Comparison of ENCODE assay signal across 10 cellular contexts in genomic region chr18:34866739-34867138, GRCh38.
A peak's percentile ranks its signal among the peaks of the same experiment; 100 is the strongest.
DNase-seq lines count a peak whose midpoint lies in the region; ATAC-seq and TF ChIP-seq lines count a peak whose summit lies in the region.
"Had no signal": no experiment of that assay in that cellular context is flagged by ENCODE, and none has a peak within 500 bp of the region (broad histone marks: within the 10 kb centered on the region; RNA-seq: fewer than 3 reads in every experiment).

No MANE protein-coding gene starts in this region.

- no peak overlapping the region for H2BK15ac ChIP-seq in neuronal stem cell (ENCODE audit: low read length)

- no peak overlapping the region for H2BK12ac ChIP-seq in neuronal stem cell (ENCODE audit: low read length)

- no peak overlapping the region for H3K9ac ChIP-seq in SU-DHL-6 (ENCODE audit: low read length)
- H3K9ac ChIP-seq in neuronal stem cell (ENCODE audit: low read depth, low read length, poor library complexity) = no peak overlapping the region

- H4K8ac ChIP-seq in neuronal stem cell (ENCODE audit: low read depth, low read length) = no peak overlapping the region

- no peaks in the 10 kb centered on the region for H3K9me3 Mint-ChIP-seq in stimulated activated naive CD8-positive, alpha-beta T cell treated with anti-CD3 and anti-CD28 coated beads, Interleukin-15, Interleukin-2, amounts not matched to agents 100 ng/mL and 50 ng/mL, for 24 hours

- H4K20me1 ChIP-seq in SU-DHL-6 (ENCODE audit: low read depth, low read length) = no peaks in the 10 kb centered on the region

- no peaks in the 10 kb centered on the region for H3K9me2 ChIP-seq in SU-DHL-6 (replicated peaks; ENCODE audit: insufficient read depth, low read length)

- no peaks in the 10 kb centered on the region for H3K36me3 Mint-ChIP-seq in stimulated activated naive CD8-positive, alpha-beta T cell treated with anti-CD3 and anti-CD28 coated beads, Interleukin-15, Interleukin-2, amounts not matched to agents 100 ng/mL and 50 ng/mL, for 24 hours (ENCODE audit: low read depth)

- no peaks in the 10 kb centered on the region for H3K79me2 ChIP-seq in SU-DHL-6 (ENCODE audit: insufficient read depth, low read length)

- no peak overlapping the region for H4K91ac ChIP-seq in neuronal stem cell (ENCODE audit: low read depth, low read length, poor library complexity)

- H3K36me3 ChIP-seq in SU-DHL-6 (ENCODE audit: low read length) (no peaks in the 10 kb centered on the region), neuronal stem cell (replicated peaks in 1 of 2; ENCODE audit: control insufficient read depth in 2 of 2, insufficient read depth in 2 of 2, low read length in 2 of 2) (peaks cover 0 to 2% of the 10 kb centered on the region in 2 donors)
- H3K36me3 ChIP-seq: tibial nerve had no signal

- H3K79me1 ChIP-seq in neuronal stem cell (ENCODE audit: low read depth, low read length) = no peaks in the 10 kb centered on the region

- WGBS in neuronal stem cell (ENCODE audit: extremely low coverage in 2 of 2, insufficient read length in 2 of 2, insufficient replicate concordance in 1 of 2), 2 donors = no CpG with 5 or more reads among the region's 4 CpGs

- no peaks in the 10 kb centered on the region for H3K27me3 ChIP-seq in SU-DHL-6 (ENCODE audit: low read length)
- no peaks in the 10 kb centered on the region for H3K27me3 ChIP-seq in neuronal stem cell (ENCODE audit: control insufficient read depth in 3 of 3, insufficient read depth in 3 of 3, low read depth in 1 of 3, low read length in 3 of 3)
- H3K27me3 ChIP-seq: tibial nerve had no signal

- H3K14ac ChIP-seq in neuronal stem cell (ENCODE audit: low read length) = no peak overlapping the region

- DNase-seq in stimulated activated naive CD8-positive, alpha-beta T cell treated with anti-CD3 and anti-CD28 coated beads, Interleukin-15, Interleukin-2, amounts not matched to agents 100 U/mL and 50 U/mL, for 24 hours = no peak
- peak; percentile 5 for DNase-seq in glomerular endothelial cell (ENCODE audit: extremely low read depth, low read depth, low spot score)
- DNase-seq in NCI-H128 (lab: John Stamatoyannopoulos, UW; ENCODE audit: unreplicated experiment) = no peak
- no peak for DNase-seq in germinal center (ENCODE audit: low spot score)
- no peak for DNase-seq in NCI-H1092 (lab: John Stamatoyannopoulos, UW)
- no peak for DNase-seq in neuronal stem cell (ENCODE audit: low spot score)
- DNase-seq: SHP77 had no signal

- H3K4me2 ChIP-seq in SU-DHL-6 (ENCODE audit: low read depth, low read length, poor library complexity, severe bottlenecking) = no peak overlapping the region
- H3K4me2 ChIP-seq in neuronal stem cell (ENCODE audit: insufficient read depth, low read length, poor library complexity, severe bottlenecking) = no peak overlapping the region

- no peak for ATAC-seq in stimulated activated naive CD8-positive, alpha-beta T cell treated with anti-CD3 and anti-CD28 coated beads, Interleukin-15, Interleukin-2, amounts not matched to agents 100 U/mL and 50 U/mL, for 24 hours

- H3K18ac ChIP-seq in neuronal stem cell (ENCODE audit: low read length) = no peak overlapping the region

- H2AFZ ChIP-seq in SU-DHL-6 (ENCODE audit: low read depth, low read length, severe bottlenecking) (no peak overlapping the region), neuronal stem cell (ENCODE audit: low read length) (no peak overlapping the region)

- H2BK120ac ChIP-seq in neuronal stem cell (ENCODE audit: low read depth, low read length) = no peak overlapping the region

- no peak overlapping the region for H3K23ac ChIP-seq in neuronal stem cell (ENCODE audit: low read depth, low read length, poor library complexity)

- no peak overlapping the region for H3K27ac ChIP-seq in SU-DHL-6 (ENCODE audit: low read depth, low read length)
- H3K27ac ChIP-seq in neuronal stem cell (replicated peaks; ENCODE audit: low read length) = no peak overlapping the region
- H3K27ac ChIP-seq: tibial nerve had no signal

- peak; percentile 56 for TF ChIP-seq CTCF in SU-DHL-6 (IDR thresholded peaks at IDR 0.05; ENCODE audit: insufficient read depth, low read length, poor library complexity, severe bottlenecking)

- H3K4me1 Mint-ChIP-seq in stimulated activated naive CD8-positive, alpha-beta T cell treated with anti-CD3 and anti-CD28 coated beads, Interleukin-15, Interleukin-2, amounts not matched to agents 100 ng/mL and 50 ng/mL, for 24 hours (ENCODE audit: low read depth) = peaks cover 52% of the 10 kb centered on the region

- H2BK5ac ChIP-seq in neuronal stem cell (ENCODE audit: low read length) = no peak overlapping the region

- H3F3A ChIP-seq in SU-DHL-6 (ENCODE audit: insufficient read depth) = no peaks in the 10 kb centered on the region

- peak overlapping the region; percentile 76 for H3K27ac Mint-ChIP-seq in stimulated activated naive CD8-positive, alpha-beta T cell treated with anti-CD3 and anti-CD28 coated beads, Interleukin-15, Interleukin-2, amounts not matched to agents 100 ng/mL and 50 ng/mL, for 24 hours

- H2AK5ac ChIP-seq in neuronal stem cell (ENCODE audit: low read depth, low read length) = no peak overlapping the region

- H3K9me3 ChIP-seq in SU-DHL-6 (ENCODE audit: insufficient read depth, low read length) (no peaks in the 10 kb centered on the region), neuronal stem cell (replicated peaks in 1 of 2; ENCODE audit: control insufficient read depth in 2 of 2, insufficient read depth in 1 of 2, low read depth in 1 of 2, low read length in 2 of 2) (no peaks in the 10 kb centered on the region)
- H3K9me3 ChIP-seq: tibial nerve had no signal

- peak overlapping the region; percentile 43 for H3K4me3 Mint-ChIP-seq in stimulated activated naive CD8-positive, alpha-beta T cell treated with anti-CD3 and anti-CD28 coated beads, Interleukin-15, Interleukin-2, amounts not matched to agents 100 ng/mL and 50 ng/mL, for 24 hours

- no peak overlapping the region for H3K4me3 ChIP-seq in SU-DHL-6 (ENCODE audit: insufficient read depth, low read length, poor library complexity, severe bottlenecking)
- no peak overlapping the region for H3K4me3 ChIP-seq in neuronal stem cell (ENCODE audit: low read length in 2 of 2)
- H3K4me3 ChIP-seq: tibial nerve had no signal

- H3K27me3 Mint-ChIP-seq in stimulated activated naive CD8-positive, alpha-beta T cell treated with anti-CD3 and anti-CD28 coated beads, Interleukin-15, Interleukin-2, amounts not matched to agents 100 ng/mL and 50 ng/mL, for 24 hours = peaks cover 5% of the 10 kb centered on the region

- H3K4me1 ChIP-seq in neuronal stem cell (ENCODE audit: control insufficient read depth in 2 of 2, insufficient read depth in 1 of 2, low read depth in 1 of 2, low read length in 2 of 2) = peaks cover 6% of the 10 kb centered on the region in 2 donors
- H3K4me1 ChIP-seq: tibial nerve had no signal

- H3K4ac ChIP-seq in neuronal stem cell (ENCODE audit: low read length) = no peak overlapping the region
